In genomic region chr6:26240981-26241770, GRCh38 we compare ENCODE assay signal across 8 cellular contexts.
DNase-seq lines count a peak whose midpoint lies in the region; ATAC-seq and TF ChIP-seq lines count a peak whose summit lies in the region.

No MANE protein-coding gene starts in this region.

- H3K4me3 ChIP-seq in colonic mucosa (peak overlapping the region; percentile 27), muscle layer of colon (ENCODE audit: low read depth in 1 of 2, low read length in 2 of 2) (peak overlapping the region; percentile 35 to 67), upper lobe of right lung (peak overlapping the region; percentile 52)

- intact Hi-C loops in colonic mucosa (cut with DNase I), result no loop called here
- intact Hi-C loops in upper lobe of right lung (cut with DNase I), result no loop called here

- H3K4me1 ChIP-seq in colonic mucosa (peaks cover 7% of the 10 kb centered on the region), muscle layer of colon (ENCODE audit: insufficient read depth, low read length) (no peaks in the 10 kb centered on the region), upper lobe of right lung (no peaks in the 10 kb centered on the region)

- TF ChIP-seq CTCF in colonic mucosa (IDR thresholded peaks at IDR 0.05) (no peak), upper lobe of right lung (IDR thresholded peaks at IDR 0.05) (no peak), omental fat pad (IDR thresholded peaks at IDR 0.05) (no peak)

- ATAC-seq in GM19438 (IDR thresholded peaks at IDR 0.05; ENCODE audit: low read depth, unreplicated experiment) (peak; percentile 16), upper lobe of right lung (peak; percentile 11), GM19455 (IDR thresholded peaks at IDR 0.05; ENCODE audit: unreplicated experiment) (no peak), omental fat pad (ENCODE audit: low FRiP score) (no peak)

- H3K27ac ChIP-seq in colonic mucosa (peak overlapping the region; percentile 49), muscle layer of colon (ENCODE audit: low read depth, low read length) (peak overlapping the region; percentile 27), upper lobe of right lung (peak overlapping the region; percentile 90)

- no peaks in the 10 kb centered on the region for H3K9me3 ChIP-seq in colonic mucosa
- H3K9me3 ChIP-seq in muscle layer of colon (ENCODE audit: low read length), result no peaks in the 10 kb centered on the region
- no peaks in the 10 kb centered on the region for H3K9me3 ChIP-seq in upper lobe of right lung

- H3K9ac ChIP-seq in colonic mucosa (ENCODE audit: low read depth in 2 of 2, low read length in 2 of 2) (peak overlapping the region in 1 of 2 donors; percentile 3), muscle layer of colon (ENCODE audit: low read length) (peak overlapping the region; percentile 54)

- no peaks in the 10 kb centered on the region for H3K36me3 ChIP-seq in colonic mucosa
- H3K36me3 ChIP-seq in muscle layer of colon (ENCODE audit: insufficient read depth, low read length), result no peaks in the 10 kb centered on the region
- H3K36me3 ChIP-seq in upper lobe of right lung, result no peaks in the 10 kb centered on the region

- peak in 3 of 5 experiments; percentile 44 to 84 (median 63) for DNase-seq in T-helper 2 cell
- DNase-seq in colonic mucosa, result no peak
- DNase-seq in upper lobe of right lung, result no peak
- DNase-seq in HuH-7.5 (ENCODE audit: low spot score), result no peak
- no peak for DNase-seq in omental fat pad (ENCODE audit: low spot score)

- H3K27me3 ChIP-seq in colonic mucosa (no peaks in the 10 kb centered on the region), muscle layer of colon (ENCODE audit: control insufficient read depth in 1 of 2, insufficient read depth in 2 of 2, low read length in 2 of 2) (peaks cover 9 to 14% of the 10 kb centered on the region in 2 donors), upper lobe of right lung (peaks cover 43% of the 10 kb centered on the region)

Comparison
In these comparisons a context has a peak if more than half of its experiments do, and no peak if none do; other contexts are left out.
1. ATAC-seq: peak in GM19438 (single experiment) and upper lobe of right lung (single experiment); none in GM19455 (single experiment) and omental fat pad (single experiment).
2. DNase-seq: peak in T-helper 2 cell (3 of 5); none in colonic mucosa (single experiment), upper lobe of right lung (single experiment), HuH-7.5 (single experiment) and omental fat pad (single experiment).
3. H3K27ac ChIP-seq: peak in every context shown above with its lines; median percentile 90 in upper lobe of right lung; 49 in colonic mucosa; 27 in muscle layer of colon.
4. Peak in every context shown above with its lines, with median percentiles within 50 percentile points of each other: H3K4me3 ChIP-seq.